ENCODE assay signal across 8 cellular contexts in genomic region chr6:36984581-36985383, GRCh38. TPM values are rescaled to one million over a fixed set of nuclear protein-coding genes. Genes with fewer than 3 reads are reported as not detected.
DNase-seq lines count a peak whose midpoint lies in the region; ATAC-seq, FAIRE-seq and TF ChIP-seq lines count a peak whose summit lies in the region.

No MANE protein-coding gene starts in this region.

- H3K9me3 ChIP-seq in cardiac muscle cell (ENCODE audit: low read depth): no peaks in the 10 kb centered on the region

- no peaks in the 10 kb centered on the region for H3K27me3 ChIP-seq in cardiac muscle cell

- peak overlapping the region; percentile 98 for H3K27ac ChIP-seq in cardiac muscle cell

- H3K4me1 ChIP-seq in cardiac muscle cell (ENCODE audit: low read depth): peaks cover 35% of the 10 kb centered on the region

- TF ChIP-seq CTCF in cardiac muscle cell (IDR thresholded peaks at IDR 0.05; ENCODE audit: low read depth, low read length) (no peak), osteocyte (IDR thresholded peaks at IDR 0.05) (no peak), progenitor cell of endocrine pancreas (IDR thresholded peaks at IDR 0.05; ENCODE audit: unreplicated experiment) (no peak)

- H3K27ac Mint-ChIP-seq in stimulated activated memory B cell treated with anti-CD40 and anti-IgM and Interleukin-4, amounts not matched to agents 10 μg/mL and 1 μg/mL and 100 μg/mL, for 72 hours: no peak overlapping the region
- H3K27ac Mint-ChIP-seq in osteocyte (ENCODE audit: unreplicated experiment) (no peak overlapping the region), progenitor cell of endocrine pancreas (no peak overlapping the region)

- H3K4me1 Mint-ChIP-seq in stimulated activated memory B cell treated with anti-CD40 and anti-IgM and Interleukin-4, amounts not matched to agents 10 μg/mL and 1 μg/mL and 100 μg/mL, for 72 hours: peaks cover 38% of the 10 kb centered on the region
- peaks cover 24% of the 10 kb centered on the region for H3K4me1 Mint-ChIP-seq in osteocyte (ENCODE audit: unreplicated experiment)
- H3K4me1 Mint-ChIP-seq in progenitor cell of endocrine pancreas (ENCODE audit: low read depth): peaks cover 19% of the 10 kb centered on the region

- no peak for TF ChIP-seq POLR2A in GM12891 (IDR thresholded peaks at IDR 0.05; ENCODE audit: low read depth, low read length)

- ATAC-seq in stimulated activated memory B cell treated with anti-CD40 and anti-IgM and Interleukin-4, amounts not matched to agents 10 μg/mL and 1 μg/mL and 100 μg/mL, for 72 hours: no peak

- H3K4me3 ChIP-seq in cardiac muscle cell: peak overlapping the region; percentile 87

- no peaks in the 10 kb centered on the region for H3K9me3 Mint-ChIP-seq in stimulated activated memory B cell treated with anti-CD40 and anti-IgM and Interleukin-4, amounts not matched to agents 10 μg/mL and 1 μg/mL and 100 μg/mL, for 72 hours
- H3K9me3 Mint-ChIP-seq in osteocyte (ENCODE audit: unreplicated experiment) (no peaks in the 10 kb centered on the region), progenitor cell of endocrine pancreas (ENCODE audit: low read depth) (no peaks in the 10 kb centered on the region)

- no peak for DNase-seq in GM12891 (ENCODE audit: insufficient read length, low spot score)
- peak; percentile 59 for DNase-seq in NCI-H82 treated with DMSO at 0.1 percent for 48 hours (lab: John Stamatoyannopoulos, UW; ENCODE audit: unreplicated experiment)
- peak; percentile 14 for DNase-seq in activated effector memory CD4-positive, alpha-beta T cell treated with Interleukin-2 at 50 U/mL for 16 hours
- peak; percentile 54 to 78 for DNase-seq in cardiac muscle cell (ENCODE audit: low read depth in 1 of 2, low spot score in 1 of 2)
- peak; percentile 29 for DNase-seq in retina
- DNase-seq in osteocyte (ENCODE audit: extremely low spot score, unreplicated experiment): no peak
- DNase-seq in progenitor cell of endocrine pancreas (ENCODE audit: low spot score, unreplicated experiment): no peak

- H3K36me3 Mint-ChIP-seq in stimulated activated memory B cell treated with anti-CD40 and anti-IgM and Interleukin-4, amounts not matched to agents 10 μg/mL and 1 μg/mL and 100 μg/mL, for 72 hours: peaks cover 6% of the 10 kb centered on the region
- peaks cover 3% of the 10 kb centered on the region for H3K36me3 Mint-ChIP-seq in osteocyte (ENCODE audit: unreplicated experiment)
- H3K36me3 Mint-ChIP-seq in progenitor cell of endocrine pancreas (ENCODE audit: insufficient read depth): no peaks in the 10 kb centered on the region

- H3K27me3 Mint-ChIP-seq in stimulated activated memory B cell treated with anti-CD40 and anti-IgM and Interleukin-4, amounts not matched to agents 10 μg/mL and 1 μg/mL and 100 μg/mL, for 72 hours: no peaks in the 10 kb centered on the region
- no peaks in the 10 kb centered on the region for H3K27me3 Mint-ChIP-seq in osteocyte (ENCODE audit: unreplicated experiment)
- H3K27me3 Mint-ChIP-seq in progenitor cell of endocrine pancreas: peaks cover 3% of the 10 kb centered on the region

- FAIRE-seq in GM12891 (lab: Jason Lieb, UNC): peak; percentile 20

- no peaks in the 10 kb centered on the region for H3K36me3 ChIP-seq in cardiac muscle cell

- no peak overlapping the region for H3K4me3 Mint-ChIP-seq in stimulated activated memory B cell treated with anti-CD40 and anti-IgM and Interleukin-4, amounts not matched to agents 10 μg/mL and 1 μg/mL and 100 μg/mL, for 72 hours
- H3K4me3 Mint-ChIP-seq in osteocyte (ENCODE audit: unreplicated experiment) (no peak overlapping the region), progenitor cell of endocrine pancreas (ENCODE audit: low read depth) (no peak overlapping the region)

TF ChIP-seq in GM12891, 5 proteins besides CTCF, POLR2A, EP300 and RAD21:
- TF ChIP-seq SPI1 (IDR thresholded peaks at IDR 0.05; ENCODE audit: low read depth, low read length) (no peak), POU2F2 (IDR thresholded peaks at IDR 0.05; ENCODE audit: low read depth, low read length) (0 out of 2 replicates have a peak, but pooled peaks have one; percentile 4), POLR2AphosphoS5 (IDR thresholded peaks at IDR 0.05; ENCODE audit: low read depth, low read length) (0 out of 2 replicates have a peak, but pooled peaks have one; percentile 40), PAX5 (IDR thresholded peaks at IDR 0.05; ENCODE audit: insufficient read depth, low read length, severe bottlenecking) (no peak), TAF1 (IDR thresholded peaks at IDR 0.05; ENCODE audit: low read depth, low read length) (0 out of 2 replicates have a peak, but pooled peaks have one; percentile 41)

RNA-seq across cellular contexts. Expression of gene MTCH1, which starts 1.2 kb away (rescaled TPM):
- polyA plus RNA-seq in GM12891 (2012; ENCODE audit: low read depth, missing spikeins): 96.3 TPM
- 290 and 388 TPM in 2 replicates for total RNA-seq in cardiac muscle cell
- 447 and 533 TPM in 2 replicates for polyA plus RNA-seq in cardiac muscle cell
- 175 and 180 TPM in 2 replicates for total RNA-seq in osteocyte
- total RNA-seq in progenitor cell of endocrine pancreas: 145 and 146 TPM in 2 replicates

RNA-seq across cellular contexts. Expression of gene FGD2, which starts 20.7 kb away (rescaled TPM):
- 6.1 TPM for polyA plus RNA-seq in GM12891 (2012; ENCODE audit: low read depth, missing spikeins)
- not detected in 2 replicates for total RNA-seq in cardiac muscle cell
- 0.24 and 0.29 TPM in 2 replicates for polyA plus RNA-seq in cardiac muscle cell
- total RNA-seq in osteocyte: not detected in 2 replicates
- total RNA-seq in progenitor cell of endocrine pancreas: not detected in 2 replicates

RNA-seq across cellular contexts. Expression of gene PI16, which starts 30.2 kb away (rescaled TPM):
- polyA plus RNA-seq in GM12891 (2012; ENCODE audit: low read depth, missing spikeins): 0.19 TPM
- total RNA-seq in cardiac muscle cell: 0.07 TPM in 1 of 2 replicates, not detected in the other
- polyA plus RNA-seq in cardiac muscle cell: 0.07 and 0.37 TPM in 2 replicates
- not detected in 2 replicates for total RNA-seq in osteocyte
- total RNA-seq in progenitor cell of endocrine pancreas: not detected in 2 replicates

Comparison
In these comparisons a context has a peak if more than half of its experiments do, and no peak if none do; other contexts are left out.
1. DNase-seq: peak in NCI-H82 treated with DMSO at 0.1 percent for 48 hours (single experiment), activated effector memory CD4-positive, alpha-beta T cell treated with Interleukin-2 at 50 U/mL for 16 hours (single experiment), cardiac muscle cell (2 of 2) and retina (single experiment); none in GM12891 (single experiment), osteocyte (single experiment) and progenitor cell of endocrine pancreas (single experiment).